In the genomic region with DNA sequence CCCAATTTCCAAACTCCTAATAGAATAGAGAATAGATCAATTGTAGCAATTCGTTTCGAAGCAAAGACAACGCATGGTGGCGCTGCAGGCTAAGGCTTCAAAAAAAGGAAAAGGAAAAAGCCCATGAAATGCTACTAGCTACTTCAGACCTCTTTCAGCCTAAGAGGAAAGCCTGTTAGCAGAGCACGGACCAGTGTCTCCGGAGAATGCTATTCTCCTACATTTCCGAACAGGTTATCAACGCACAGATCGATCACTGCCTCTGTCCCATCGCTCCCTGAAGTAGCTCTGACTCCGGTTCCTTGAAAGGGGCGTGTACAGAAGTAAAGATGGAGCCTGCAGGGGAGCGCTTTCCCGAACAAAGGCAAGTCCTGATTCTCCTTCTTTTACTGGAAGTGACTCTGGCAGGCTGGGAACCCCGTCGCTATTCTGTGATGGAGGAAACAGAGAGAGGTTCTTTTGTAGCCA, we compare ENCODE assay signal across 9 cellular contexts. TPM values are rescaled to one million over a fixed set of nuclear protein-coding genes. Genes with fewer than 3 reads are reported as not detected.
DNase-seq lines count a peak whose midpoint lies in the region; ATAC-seq and TF ChIP-seq lines count a peak whose summit lies in the region.
"Had no signal": no experiment of that assay in that cellular context is flagged by ENCODE, and none has a peak within 500 bp of the region (broad histone marks: within the 10 kb centered on the region; RNA-seq: fewer than 3 reads in every experiment).

A gene (plus strand): TSS at position 146 of the 468 bp plus-strand sequence. CDS start 184 bp downstream, at position 330.

- no peak within 1 kb of the TSS for H3K4me2 ChIP-seq in IMR-90 (ENCODE audit: low read depth, low read length)

- POLR2A ChIA-PET in IMR-90 (lab: Charles Lee; ENCODE audit: unreplicated experiment), result no interaction called here

- H2BK20ac ChIP-seq in IMR-90 (ENCODE audit: low read depth, low read length), result no peak within 1 kb of the TSS

- TF ChIP-seq POLR2A in IMR-90 (IDR thresholded peaks at IDR 0.05; ENCODE audit: low read depth, low read length) (no peak), esophagus squamous epithelium (IDR thresholded peaks at IDR 0.05) (no peak)

- CTCF ChIA-PET in IMR-90 (lab: Yijun Ruan, JAX), result no interaction called here

- H3K4me1 ChIP-seq in IMR-90 (ENCODE audit: control insufficient read depth, insufficient read depth, low read length) (no peaks in the 10 kb centered on the region), muscle layer of colon (ENCODE audit: insufficient read depth, low read length) (no peaks in the 10 kb centered on the region), esophagus squamous epithelium (no peaks in the 10 kb centered on the region)

- peak; percentile 12 for DNase-seq in AG20443 (ENCODE audit: low spot score)
- DNase-seq in IMR-90, result no peak
- no peak for DNase-seq in chondrocyte (ENCODE audit: low spot score)
- DNase-seq in esophagus squamous epithelium (lab: John Stamatoyannopoulos, UW), result no peak
- DNase-seq in D341Med (ENCODE audit: low spot score), result no peak
- no peak for DNase-seq in GM03348 (ENCODE audit: low spot score)

- no peak within 1 kb of the TSS for H2BK15ac ChIP-seq in IMR-90 (ENCODE audit: low read depth, low read length)

- 0% methylated on average over 2 of the region's 16 CpGs; no CpG with 5 or more reads in 1 of the 2 experiments for WGBS in IMR-90 (ENCODE audit: extremely low coverage in 2 of 2, insufficient read length in 1 of 2), 2 experiments
- 9 to 12% methylated on average over 13 to 16 of the region's 16 CpGs for WGBS in esophagus squamous epithelium, 2 donors

- TF ChIP-seq CTCF in IMR-90 (conservative IDR thresholded peaks at IDR 0.05; ENCODE audit: low read depth, low read length), result 0 out of 2 replicates have a peak, but pooled peaks have one; percentile 22
- TF ChIP-seq CTCF in chondrocyte (IDR thresholded peaks at IDR 0.05), result peak; percentile 27
- TF ChIP-seq CTCF in esophagus squamous epithelium (IDR thresholded peaks at IDR 0.05), result peak in 1 of 6 experiments; percentile 26

- H3K9me1 ChIP-seq in IMR-90 (ENCODE audit: insufficient read depth, low read length), result no peaks in the 10 kb centered on the region

- H4K20me1 ChIP-seq in IMR-90 (ENCODE audit: insufficient read depth, low read length), result no peaks in the 10 kb centered on the region

- no peak within 1 kb of the TSS for H4K5ac ChIP-seq in IMR-90 (ENCODE audit: low read depth, low read length)

- TF ChIP-seq RAD21 in IMR-90 (IDR thresholded peaks at IDR 0.05; ENCODE audit: low read length), result no peak

- H2BK5ac ChIP-seq in IMR-90 (ENCODE audit: low read depth, low read length, poor library complexity, severe bottlenecking), result no peak within 1 kb of the TSS

- H3K36me3 ChIP-seq in IMR-90 (ENCODE audit: control insufficient read depth, insufficient read depth, low read length), result no peaks in the 10 kb centered on the region
- no peaks in the 10 kb centered on the region for H3K36me3 ChIP-seq in muscle layer of colon (ENCODE audit: insufficient read depth, low read length)
- H3K36me3 ChIP-seq in esophagus squamous epithelium, result no peaks in the 10 kb centered on the region

- no peak within 1 kb of the TSS for H2AFZ ChIP-seq in IMR-90 (replicated peaks; ENCODE audit: low read length, poor library complexity)

- no peak within 1 kb of the TSS for H2BK120ac ChIP-seq in IMR-90 (ENCODE audit: low read depth, low read length)

- TSS peak; percentile 25 for BruUV-seq in IMR-90 (replicated peaks; lab: Mats Ljungman, UMichigan)

- intact Hi-C loops in IMR-90 (cut with micrococcal nuclease) (no loop called here), esophagus squamous epithelium (cut with DNase I) (no loop called here)

- H3K27ac ChIP-seq in IMR-90 (ENCODE audit: insufficient read depth, low read length) (no peak within 1 kb of the TSS), muscle layer of colon (ENCODE audit: low read depth, low read length) (no peak within 1 kb of the TSS), esophagus squamous epithelium (no peak within 1 kb of the TSS)

- peak within 1 kb of the TSS; percentile 53 for H3K4me3 Mint-ChIP-seq in chondrocyte (ENCODE audit: unreplicated experiment)
- H3K4me3 Mint-ChIP-seq: dendritic cell treated with granulocyte-macrophage colony-stimulating factor and Interleukin-4, amounts not matched to agents 40 ng/mL and 50 ng/mL, for 4 days had no signal

- no peak within 1 kb of the TSS for H2AK9ac ChIP-seq in IMR-90 (replicated peaks; ENCODE audit: low read depth, low read length, poor library complexity)

- ATAC-seq in IMR-90 (ENCODE audit: low read depth), result no peak
- ATAC-seq in HG03378 (IDR thresholded peaks at IDR 0.05; ENCODE audit: unreplicated experiment), result no peak

- H3K56ac ChIP-seq in IMR-90 (ENCODE audit: extremely low read depth, insufficient read depth, low read length), result no peak within 1 kb of the TSS

- H3K18ac ChIP-seq in IMR-90 (ENCODE audit: low read depth, low read length), result no peak within 1 kb of the TSS

- H3K9ac ChIP-seq in IMR-90 (ENCODE audit: low read depth, low read length) (peak within 1 kb of the TSS; percentile 37; the same call in 1 of the 2 replicates), muscle layer of colon (ENCODE audit: low read length) (no peak within 1 kb of the TSS)

- H3K27ac Mint-ChIP-seq in chondrocyte (ENCODE audit: unreplicated experiment), result no peak within 1 kb of the TSS
- H3K27ac Mint-ChIP-seq: dendritic cell treated with granulocyte-macrophage colony-stimulating factor and Interleukin-4, amounts not matched to agents 40 ng/mL and 50 ng/mL, for 4 days had no signal

- H3K23ac ChIP-seq in IMR-90 (ENCODE audit: low read depth, low read length), result no peak within 1 kb of the TSS

- H3K4ac ChIP-seq in IMR-90 (ENCODE audit: low read depth, low read length), result no peak within 1 kb of the TSS

- in situ Hi-C loops in IMR-90 (cut with MboI; ENCODE audit: low sequenced_read_pairs), result no loop called here

- no peaks in the 10 kb centered on the region for H3K79me1 ChIP-seq in IMR-90 (ENCODE audit: low read depth in 1 of 2, low read length in 2 of 2)

- dilution Hi-C loops in IMR-90 (cut with HindIII; ENCODE audit: low sequenced_read_pairs, unreplicated experiment), result no loop called here

- H3K9me3 Mint-ChIP-seq in chondrocyte (ENCODE audit: low read depth), result peaks cover 79% of the 10 kb centered on the region

- H3K27me3 Mint-ChIP-seq in chondrocyte (ENCODE audit: low read depth), result no peaks in the 10 kb centered on the region

- no peak within 1 kb of the TSS for H2AK5ac ChIP-seq in IMR-90 (ENCODE audit: low read depth, low read length)

- no peaks in the 10 kb centered on the region for H3K4me1 Mint-ChIP-seq in chondrocyte (ENCODE audit: low read depth)

- peak within 1 kb of the TSS; percentile 61 for H3K4me3 ChIP-seq in IMR-90 (ENCODE audit: insufficient read depth, low read depth, low read length)
- H3K4me3 ChIP-seq in muscle layer of colon (ENCODE audit: low read depth in 1 of 2, low read length in 2 of 2), result peak within 1 kb of the TSS; percentile 30 to 54
- peak within 1 kb of the TSS in 2 of 4 donors; percentile 25 to 43 for H3K4me3 ChIP-seq in esophagus squamous epithelium

- no peak within 1 kb of the TSS for H3K14ac ChIP-seq in IMR-90 (replicated peaks; ENCODE audit: low read depth, low read length)

- H4K91ac ChIP-seq in IMR-90 (ENCODE audit: insufficient read depth, low read depth, low read length), result no peak within 1 kb of the TSS

- H3K9me3 ChIP-seq in IMR-90 (ENCODE audit: control insufficient read depth, insufficient read depth, low read length) (peaks cover 42% of the 10 kb centered on the region), muscle layer of colon (ENCODE audit: low read length) (peaks cover 73% of the 10 kb centered on the region), esophagus squamous epithelium (peaks cover 4 to 99% (median 86%) of the 10 kb centered on the region in 3 donors)

- peaks cover 46% of the 10 kb centered on the region for H3K36me3 Mint-ChIP-seq in chondrocyte (ENCODE audit: low read depth)

- H3K27me3 ChIP-seq in IMR-90 (ENCODE audit: control insufficient read depth, insufficient read depth, low read length) (no peaks in the 10 kb centered on the region), muscle layer of colon (ENCODE audit: control insufficient read depth in 1 of 2, insufficient read depth in 2 of 2, low read length in 2 of 2) (no peaks in the 10 kb centered on the region), esophagus squamous epithelium (no peaks in the 10 kb centered on the region)

- H4K8ac ChIP-seq in IMR-90 (ENCODE audit: low read depth in 2 of 2, low read length in 2 of 2), result no peak within 1 kb of the TSS

TF ChIP-seq in IMR-90, 13 proteins besides CTCF, POLR2A, EP300 and RAD21 (continues in another document):
- no peak for TF ChIP-seq BHLHE40 (IDR thresholded peaks at IDR 0.05; ENCODE audit: low read depth, low read length)
- no peak for TF ChIP-seq CHD1 (IDR thresholded peaks at IDR 0.05; ENCODE audit: low read depth, low read length)
- TF ChIP-seq MAZ (IDR thresholded peaks at IDR 0.05; ENCODE audit: borderline replicate concordance, low read depth, low read length), result no peak
- TF ChIP-seq SMC3 (IDR thresholded peaks at IDR 0.05; ENCODE audit: low read depth, low read length), result no peak
- TF ChIP-seq RFX5 (IDR thresholded peaks at IDR 0.05; ENCODE audit: low read depth, low read length), result no peak
- TF ChIP-seq, protein P1, sequence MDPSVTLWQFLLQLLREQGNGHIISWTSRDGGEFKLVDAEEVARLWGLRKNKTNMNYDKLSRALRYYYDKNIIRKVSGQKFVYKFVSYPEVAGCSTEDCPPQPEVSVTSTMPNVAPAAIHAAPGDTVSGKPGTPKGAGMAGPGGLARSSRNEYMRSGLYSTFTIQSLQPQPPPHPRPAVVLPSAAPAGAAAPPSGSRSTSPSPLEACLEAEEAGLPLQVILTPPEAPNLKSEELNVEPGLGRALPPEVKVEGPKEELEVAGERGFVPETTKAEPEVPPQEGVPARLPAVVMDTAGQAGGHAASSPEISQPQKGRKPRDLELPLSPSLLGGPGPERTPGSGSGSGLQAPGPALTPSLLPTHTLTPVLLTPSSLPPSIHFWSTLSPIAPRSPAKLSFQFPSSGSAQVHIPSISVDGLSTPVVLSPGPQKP (IDR thresholded peaks at IDR 0.05; ENCODE audit: borderline replicate concordance, low read depth, low read length), result no peak
- TF ChIP-seq MXI1 (IDR thresholded peaks at IDR 0.05; ENCODE audit: borderline replicate concordance, low read depth, low read length), result no peak
- TF ChIP-seq RCOR1 (IDR thresholded peaks at IDR 0.05; ENCODE audit: insufficient replicate concordance, low read length), result no peak
- TF ChIP-seq MAFK (IDR thresholded peaks at IDR 0.05; ENCODE audit: low read depth, low read length), result no peak
- TF ChIP-seq NFE2L2 (IDR thresholded peaks at IDR 0.05; ENCODE audit: low read depth, low read length), result no peak
- no peak for TF ChIP-seq FOS (IDR thresholded peaks at IDR 0.05; ENCODE audit: low read depth, low read length)

RNA-seq across cellular contexts. Expression of the gene that starts here (rescaled TPM):
- total RNA-seq in IMR-90 (2012; rRNA removed) (0.18 and 0.28 TPM in 2 replicates), chondrocyte (1.7 to 4.3 TPM (median 1.9 TPM) in 3 replicates), esophagus squamous epithelium (1 to 10 TPM in 2 of 4 donors, under 1 TPM in 2; 0.09 to 1.3 (median 1.0) TPM)
- polyA plus RNA-seq in IMR-90 (2012; rRNA removed), result 0.14 and 0.17 TPM in 2 replicates
- polyA plus RNA-seq in IMR-90 (2012; cell fraction: cytosol; rRNA removed), result 0.19 and 0.23 TPM in 2 replicates
- 0.67 and 0.84 TPM in 2 replicates for polyA plus RNA-seq in IMR-90 (2012; cell fraction: nucleus; rRNA removed; ENCODE audit: low replicate concordance)
